7 cellular contexts compared by ENCODE assay signal in genomic region chr2:217783243-217783642, GRCh38.
"Had no signal": no experiment of that assay in that cellular context is flagged by ENCODE, and none has a peak within 500 bp of the region (broad histone marks: within the 10 kb centered on the region; RNA-seq: fewer than 3 reads in every experiment).

No MANE protein-coding gene starts in this region.

- FAIRE-seq: H1, H54, HTR-8/SVneo had no signal

- H3K4me3 ChIP-seq: GM23338 had no signal

- ATAC-seq: GM23338 had no signal

- H3K4me2 ChIP-seq: GM23338 had no signal

- H2AFZ ChIP-seq: GM23338 had no signal

- DNase-seq: H9, HCEC 1CT, KG1 had no signal
